9 cellular contexts compared by ENCODE assay signal in genomic region chr10:5291501-5292195, GRCh38.
DNase-seq lines count a peak whose midpoint lies in the region; ATAC-seq and TF ChIP-seq lines count a peak whose summit lies in the region.
"Had no signal": no experiment of that assay in that cellular context is flagged by ENCODE, and none has a peak within 500 bp of the region (broad histone marks: within the 10 kb centered on the region; RNA-seq: fewer than 3 reads in every experiment).

No MANE protein-coding gene starts in this region.

- WGBS in hepatocyte (ENCODE audit: low lambda C conversion rate, missing lambda C conversion rate): 63% methylated on average over 13 of the region's 13 CpGs
- WGBS in prostate gland: 44% methylated on average over 13 of the region's 13 CpGs

- H3K36me3 ChIP-seq in hepatocyte (replicated peaks; ENCODE audit: insufficient read depth, low read depth) (no peaks in the 10 kb centered on the region), prostate gland (no peaks in the 10 kb centered on the region)

- no peaks in the 10 kb centered on the region for H3K9me2 ChIP-seq in hepatocyte (replicated peaks; ENCODE audit: insufficient read depth)

- H3K9me3 ChIP-seq in hepatocyte (ENCODE audit: low read depth) (no peaks in the 10 kb centered on the region), prostate gland (no peaks in the 10 kb centered on the region)

- no peak for TF ChIP-seq POLR2A in prostate gland (IDR thresholded peaks at IDR 0.05)

- H3K27ac Mint-ChIP-seq in activated naive CD8-positive, alpha-beta T cell treated with anti-CD3 and anti-CD28 coated beads, Interleukin-2, amount 50 U/mL, for 24 hours: no peak overlapping the region

- no peaks in the 10 kb centered on the region for H4K20me1 ChIP-seq in hepatocyte (ENCODE audit: insufficient read depth, poor library complexity, severe bottlenecking)

- no peaks in the 10 kb centered on the region for H3K36me3 Mint-ChIP-seq in activated naive CD8-positive, alpha-beta T cell treated with anti-CD3 and anti-CD28 coated beads, Interleukin-2, amount 50 U/mL, for 24 hours (ENCODE audit: low read depth)

- H3K27ac ChIP-seq in hepatocyte: peak overlapping the region; percentile 88
- H3K27ac ChIP-seq in prostate gland: peak overlapping the region in 1 of 2 donors; percentile 29
- H3K27ac ChIP-seq: C4-2B had no signal

- H3K4me3 ChIP-seq in hepatocyte: no peak overlapping the region
- no peak overlapping the region for H3K4me3 ChIP-seq in prostate gland

- H3K27me3 ChIP-seq in hepatocyte (no peaks in the 10 kb centered on the region), prostate gland (replicated peaks; ENCODE audit: insufficient read depth) (no peaks in the 10 kb centered on the region)

- no peaks in the 10 kb centered on the region for H3K9me3 Mint-ChIP-seq in activated naive CD8-positive, alpha-beta T cell treated with anti-CD3 and anti-CD28 coated beads, Interleukin-2, amount 50 U/mL, for 24 hours

- H2AFZ ChIP-seq in hepatocyte: peak overlapping the region; percentile 66

- TF ChIP-seq CTCF in hepatocyte (IDR thresholded peaks at IDR 0.05; ENCODE audit: poor library complexity) (no peak), prostate gland (IDR thresholded peaks at IDR 0.05) (no peak)

- H3K4me2 ChIP-seq in hepatocyte: peak overlapping the region; percentile 39

- intact Hi-C loops in prostate gland (cut with DNase I): no loop called here

- no peaks in the 10 kb centered on the region for H3K27me3 Mint-ChIP-seq in activated naive CD8-positive, alpha-beta T cell treated with anti-CD3 and anti-CD28 coated beads, Interleukin-2, amount 50 U/mL, for 24 hours

- ATAC-seq in activated naive CD8-positive, alpha-beta T cell treated with anti-CD3 and anti-CD28 coated beads, Interleukin-2, amount 50 U/mL, for 24 hours: peak; percentile 66
- ATAC-seq in GM21737 (IDR thresholded peaks at IDR 0.05; ENCODE audit: unreplicated experiment): no peak

- H3K79me2 ChIP-seq in hepatocyte: no peaks in the 10 kb centered on the region

- H3K4me3 Mint-ChIP-seq in activated naive CD8-positive, alpha-beta T cell treated with anti-CD3 and anti-CD28 coated beads, Interleukin-2, amount 50 U/mL, for 24 hours: no peak overlapping the region

- H3K4me1 Mint-ChIP-seq in activated naive CD8-positive, alpha-beta T cell treated with anti-CD3 and anti-CD28 coated beads, Interleukin-2, amount 50 U/mL, for 24 hours: peaks cover 15% of the 10 kb centered on the region

- no peaks in the 10 kb centered on the region for H3K4me1 ChIP-seq in hepatocyte (ENCODE audit: insufficient read depth)
- H3K4me1 ChIP-seq in prostate gland (replicated peaks): no peaks in the 10 kb centered on the region

- DNase-seq in NCI-H2081 (lab: John Stamatoyannopoulos, UW) (peak; percentile 4 to 7), NCI-H2081 treated with DMSO at 0.1 percent for 48 hours (lab: John Stamatoyannopoulos, UW) (no peak), SIG-M5 treated with dmso at 0.1 percent for 504 hours (lab: John Stamatoyannopoulos, UW; ENCODE audit: unreplicated experiment) (peak; percentile 95), hepatocyte (ENCODE audit: low spot score) (peak; percentile 64), prostate gland (ENCODE audit: low spot score) (no peak)
- no peak for DNase-seq in activated naive CD8-positive, alpha-beta T cell treated with anti-CD3 and anti-CD28 coated beads, Interleukin-2, amount 50 U/mL, for 24 hours
- peak in 2 of 3 donors; percentile 41 to 47 for DNase-seq in stimulated activated CD4-positive, alpha-beta T cell treated with anti-CD3 and anti-CD28 coated beads, TNF-alpha, amount 100 ng/mL, for 1 hour (ENCODE audit: low read depth in 3 of 3, low spot score in 1 of 3)

Comparison
In these comparisons a context has a peak if more than half of its experiments do, and no peak if none do; other contexts are left out.
1. DNase-seq: peak in NCI-H2081 (2 of 2), SIG-M5 treated with dmso at 0.1 percent for 504 hours (single experiment), hepatocyte (single experiment) and stimulated activated CD4-positive, alpha-beta T cell treated with anti-CD3 and anti-CD28 coated beads, TNF-alpha, amount 100 ng/mL, for 1 hour (2 of 3); none in NCI-H2081 treated with DMSO at 0.1 percent for 48 hours (single experiment), activated naive CD8-positive, alpha-beta T cell treated with anti-CD3 and anti-CD28 coated beads, Interleukin-2, amount 50 U/mL, for 24 hours (single experiment) and prostate gland (single experiment).